Comparison of ENCODE assay signal across 14 cellular contexts in genomic region chr12:132326646-132327045, GRCh38. TPM values are rescaled to one million over a fixed set of nuclear protein-coding genes. Genes with fewer than 3 reads are reported as not detected.
DNase-seq lines count a peak whose midpoint lies in the region; FAIRE-seq lines count a peak whose summit lies in the region.
"Had no signal": no experiment of that assay in that cellular context is flagged by ENCODE, and none has a peak within 500 bp of the region (broad histone marks: within the 10 kb centered on the region; RNA-seq: fewer than 3 reads in every experiment).

No MANE protein-coding gene starts in this region.

- no peaks in the 10 kb centered on the region for H3K36me3 ChIP-seq in small intestine (ENCODE audit: control insufficient read depth in 2 of 2, insufficient read depth in 2 of 2, low read length in 2 of 2)
- H3K36me3 ChIP-seq: neural progenitor cell, spleen, tibial nerve had no signal

- 52 to 74% (median 59%) methylated on average over 11 of the region's 11 CpGs for WGBS in small intestine, 3 donors

- H3K4me1 Mint-ChIP-seq in activated naive CD4-positive, alpha-beta T cell treated with anti-CD3 and anti-CD28 coated beads for 36 hours (ENCODE audit: low read depth), result peaks cover 35% of the 10 kb centered on the region

- H3K9me3 ChIP-seq in small intestine (ENCODE audit: control insufficient read depth, low read depth), result no peaks in the 10 kb centered on the region
- H3K9me3 ChIP-seq: spleen, tibial nerve had no signal

- CTCF ChIA-PET in activated naive CD4-positive, alpha-beta T cell treated with anti-CD3 and anti-CD28 coated beads for 36 hours (lab: Charles Lee), result no interaction called here

- intact Hi-C loops in activated naive CD4-positive, alpha-beta T cell treated with anti-CD3 and anti-CD28 coated beads for 36 hours (cut with micrococcal nuclease), result loop anchor here (2.0 to 5.0 kb wide), 4 partner anchors 39 to 166 kb away; partner anchors contain the start of gene FBRSL1

- peak overlapping the region; percentile 54 for H3K4me3 Mint-ChIP-seq in activated naive CD4-positive, alpha-beta T cell treated with anti-CD3 and anti-CD28 coated beads for 36 hours
- H3K4me3 Mint-ChIP-seq: neural progenitor cell had no signal

- no peak overlapping the region for H3K4me3 ChIP-seq in small intestine (ENCODE audit: low read depth in 1 of 2, low read length in 2 of 2)
- H3K4me3 ChIP-seq: neural progenitor cell, spleen, tibial nerve had no signal

- H3K36me3 Mint-ChIP-seq in activated naive CD4-positive, alpha-beta T cell treated with anti-CD3 and anti-CD28 coated beads for 36 hours (ENCODE audit: low read depth), result no peaks in the 10 kb centered on the region
- H3K36me3 Mint-ChIP-seq: CD4-positive, CD25-positive, alpha-beta regulatory T cell; neural progenitor cell had no signal

- peak; percentile 19 for DNase-seq in activated naive CD4-positive, alpha-beta T cell treated with anti-CD3 and anti-CD28 coated beads for 36 hours
- no peak for DNase-seq in activated naive CD4-positive, alpha-beta T cell treated with anti-CD3 and anti-CD28 coated beads, Interleukin-2, amount 50 U/mL, for 16 hours
- DNase-seq in RKO (ENCODE audit: low spot score) (peak; percentile 37), small intestine (no peak), HT-29 (ENCODE audit: low spot score) (no peak), NCI-H2171 treated with DMSO at 0.1 percent for 48 hours (lab: John Stamatoyannopoulos, UW) (no peak)
- DNase-seq: CD4-positive, CD25-positive, alpha-beta regulatory T cell; NCI-H1436 treated with DMSO at 0.1 percent for 48 hours; spleen had no signal

- peaks cover 9 to 22% of the 10 kb centered on the region in 2 donors for H3K27me3 ChIP-seq in small intestine (ENCODE audit: control insufficient read depth in 2 of 2, insufficient read depth in 2 of 2, low read length in 2 of 2)

- H3K9me3 Mint-ChIP-seq in activated naive CD4-positive, alpha-beta T cell treated with anti-CD3 and anti-CD28 coated beads for 36 hours, result peaks cover 2% of the 10 kb centered on the region

- peaks cover 27% of the 10 kb centered on the region for H3K27me3 Mint-ChIP-seq in activated naive CD4-positive, alpha-beta T cell treated with anti-CD3 and anti-CD28 coated beads for 36 hours (ENCODE audit: low read depth)

- FAIRE-seq in small intestine (lab: Jason Lieb, UNC), result no peak

- H3K4me1 ChIP-seq in small intestine (ENCODE audit: control insufficient read depth in 2 of 2, insufficient read depth in 1 of 2, low read depth in 1 of 2, low read length in 1 of 2), result no peaks in the 10 kb centered on the region
- H3K4me1 ChIP-seq: neural progenitor cell had no signal

- H3K27ac ChIP-seq in cingulate gyrus (ENCODE audit: low read depth, low read length) (peak overlapping the region; percentile 60), temporal lobe (ENCODE audit: low read depth, low read length) (peak overlapping the region; percentile 50), small intestine (ENCODE audit: low read depth in 1 of 2, low read length in 1 of 2) (no peak overlapping the region)
- H3K27ac ChIP-seq: neural progenitor cell had no signal

- peak overlapping the region; percentile 88 for H3K27ac Mint-ChIP-seq in activated naive CD4-positive, alpha-beta T cell treated with anti-CD3 and anti-CD28 coated beads for 36 hours
- H3K27ac Mint-ChIP-seq: CD4-positive, CD25-positive, alpha-beta regulatory T cell; neural progenitor cell had no signal

RNA-seq across cellular contexts. Expression of gene GALNT9, which starts 2.7 kb away (rescaled TPM):
- total RNA-seq in activated naive CD4-positive, alpha-beta T cell treated with anti-CD3 and anti-CD28 coated beads for 36 hours, result 1 to 10 TPM in 1 of 2 experiments, under 1 TPM in 1; 0.86 to 1.2 TPM
- 5.4 TPM for total RNA-seq in temporal lobe
- under 1 TPM in 1 of 3 donors, not detected in 2; 0.79 TPM for polyA plus RNA-seq in small intestine
- not detected in 2 replicates for total RNA-seq in HT-29 (2014; rRNA removed; shearing (Covaris generic))
- total RNA-seq: mesenteric fat pad had no signal

Comparison
In these comparisons a context has a peak if more than half of its experiments do, and no peak if none do; other contexts are left out.
1. DNase-seq: peak in activated naive CD4-positive, alpha-beta T cell treated with anti-CD3 and anti-CD28 coated beads for 36 hours (single experiment) and RKO (single experiment); none in activated naive CD4-positive, alpha-beta T cell treated with anti-CD3 and anti-CD28 coated beads, Interleukin-2, amount 50 U/mL, for 16 hours (single experiment), small intestine (single experiment), HT-29 (single experiment) and NCI-H2171 treated with DMSO at 0.1 percent for 48 hours (single experiment).
2. H3K27ac ChIP-seq: peak in cingulate gyrus (single experiment) and temporal lobe (single experiment); none in small intestine (0 of 2).